Comparison of ENCODE assay signal across 8 cellular contexts in the genomic region with DNA sequence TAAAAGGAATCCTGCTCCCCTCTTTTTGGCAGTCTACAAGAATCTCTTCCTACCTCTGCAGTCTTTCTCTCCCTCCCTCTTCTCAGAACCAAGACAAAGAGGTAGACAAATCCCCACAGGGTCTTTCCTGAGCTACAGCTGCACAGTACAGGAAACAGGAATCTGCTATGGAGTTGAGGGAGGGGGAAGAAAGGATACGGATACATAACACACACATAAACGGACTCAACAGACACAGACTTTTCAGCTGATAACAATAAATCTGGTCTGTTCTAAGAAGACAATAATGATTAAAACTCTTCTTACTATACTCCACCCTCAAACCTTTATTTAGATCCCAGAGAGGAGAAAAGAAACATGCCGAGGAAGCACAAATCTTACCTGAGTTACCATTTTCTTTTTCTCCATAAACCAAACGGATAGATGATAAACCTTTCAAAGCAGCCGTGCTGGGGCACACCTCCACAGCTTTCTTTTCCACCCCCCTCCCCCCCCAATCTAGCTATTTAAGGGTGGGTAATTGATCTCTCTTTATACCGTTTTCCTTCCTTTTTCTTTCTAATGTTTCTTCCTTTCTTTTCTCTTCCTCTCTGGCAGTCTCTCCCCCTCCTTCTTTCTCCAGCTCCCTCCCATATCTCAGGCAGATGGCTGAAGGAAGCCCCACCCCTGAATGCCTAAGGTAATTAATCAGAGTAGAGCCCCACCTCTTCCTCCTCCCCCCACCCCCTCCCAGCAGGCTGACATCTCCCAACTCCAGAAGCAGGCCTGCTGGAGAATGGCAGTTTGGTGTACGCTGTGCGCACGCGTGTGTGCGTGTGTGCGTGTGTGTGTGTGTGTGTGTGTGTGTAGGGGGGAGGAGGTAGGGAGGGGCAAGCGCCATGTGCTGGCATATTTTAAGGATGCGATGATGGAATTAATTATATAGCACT.
DNase-seq lines count a peak whose midpoint lies in the region; ATAC-seq and TF ChIP-seq lines count a peak whose summit lies in the region.

No MANE protein-coding gene starts in this region.

- H3K4me3 ChIP-seq in mucosa of rectum (ENCODE audit: low read length in 2 of 2): peak overlapping the region; percentile 65 to 87

- DNase-seq in DMS79 (lab: John Stamatoyannopoulos, UW): peak; percentile 82
- DNase-seq in NCI-H128 (lab: John Stamatoyannopoulos, UW; ENCODE audit: unreplicated experiment): peak; percentile 53
- peak; percentile 99 for DNase-seq in fibroblast of gingiva (ENCODE audit: low read depth)
- DNase-seq in NOMO-1 treated with DMSO at 0.1 percent for 48 hours (lab: John Stamatoyannopoulos, UW; ENCODE audit: unreplicated experiment): no peak

- ATAC-seq in SK-N-SH treated with all-trans-retinoic acid at 6 μM for 48 hours (peak; percentile 78), HG03460 (IDR thresholded peaks at IDR 0.05; ENCODE audit: unreplicated experiment) (no peak), GM19452 (IDR thresholded peaks at IDR 0.05; ENCODE audit: unreplicated experiment) (no peak)

- H3K4me1 ChIP-seq in mucosa of rectum (ENCODE audit: control insufficient read depth in 2 of 2, insufficient read depth in 2 of 2, low read length in 2 of 2): peaks cover 5 to 36% of the 10 kb centered on the region in 2 donors

- H3K9me3 ChIP-seq in mucosa of rectum (ENCODE audit: control insufficient read depth in 2 of 2, low read length in 2 of 2): no peaks in the 10 kb centered on the region

- H3K27ac ChIP-seq in mucosa of rectum (ENCODE audit: low read depth in 2 of 2, low read length in 2 of 2): peak overlapping the region; percentile 72 to 76

- no peaks in the 10 kb centered on the region for H3K27me3 ChIP-seq in mucosa of rectum (ENCODE audit: control insufficient read depth in 2 of 2, insufficient read depth in 2 of 2, low read length in 2 of 2)

- no peaks in the 10 kb centered on the region for H3K36me3 ChIP-seq in mucosa of rectum (ENCODE audit: control insufficient read depth in 2 of 2, insufficient read depth in 2 of 2, low read length in 2 of 2)

- peak overlapping the region; percentile 74 for H3K9ac ChIP-seq in mucosa of rectum (ENCODE audit: low read depth in 1 of 2, low read length in 2 of 2)

TF ChIP-seq in SK-N-SH treated with all-trans-retinoic acid at 6 μM for 48 hours, 23 proteins besides CTCF, POLR2A, EP300 and RAD21 (continues in another document):
- TF ChIP-seq ZNF70 (CRISPR knock-in tag; IDR thresholded peaks at IDR 0.05): no peak
- TF ChIP-seq RARB (CRISPR knock-in tag; IDR thresholded peaks at IDR 0.05): 0 out of 2 replicates have a peak, but pooled peaks have one; percentile 41
- TF ChIP-seq, protein P1, sequence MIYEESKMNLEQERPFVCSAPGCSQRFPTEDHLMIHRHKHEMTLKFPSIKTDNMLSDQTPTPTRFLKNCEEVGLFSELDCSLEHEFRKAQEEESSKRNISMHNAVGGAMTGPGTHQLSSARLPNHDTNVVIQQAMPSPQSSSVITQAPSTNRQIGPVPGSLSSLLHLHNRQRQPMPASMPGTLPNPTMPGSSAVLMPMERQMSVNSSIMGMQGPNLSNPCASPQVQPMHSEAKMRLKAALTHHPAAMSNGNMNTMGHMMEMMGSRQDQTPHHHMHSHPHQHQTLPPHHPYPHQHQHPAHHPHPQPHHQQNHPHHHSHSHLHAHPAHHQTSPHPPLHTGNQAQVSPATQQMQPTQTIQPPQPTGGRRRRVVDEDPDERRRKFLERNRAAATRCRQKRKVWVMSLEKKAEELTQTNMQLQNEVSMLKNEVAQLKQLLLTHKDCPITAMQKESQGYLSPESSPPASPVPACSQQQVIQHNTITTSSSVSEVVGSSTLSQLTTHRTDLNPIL (CRISPR knock-in tag; IDR thresholded peaks at IDR 0.05; ENCODE audit: low read depth): no peak
- TF ChIP-seq, protein P2, sequence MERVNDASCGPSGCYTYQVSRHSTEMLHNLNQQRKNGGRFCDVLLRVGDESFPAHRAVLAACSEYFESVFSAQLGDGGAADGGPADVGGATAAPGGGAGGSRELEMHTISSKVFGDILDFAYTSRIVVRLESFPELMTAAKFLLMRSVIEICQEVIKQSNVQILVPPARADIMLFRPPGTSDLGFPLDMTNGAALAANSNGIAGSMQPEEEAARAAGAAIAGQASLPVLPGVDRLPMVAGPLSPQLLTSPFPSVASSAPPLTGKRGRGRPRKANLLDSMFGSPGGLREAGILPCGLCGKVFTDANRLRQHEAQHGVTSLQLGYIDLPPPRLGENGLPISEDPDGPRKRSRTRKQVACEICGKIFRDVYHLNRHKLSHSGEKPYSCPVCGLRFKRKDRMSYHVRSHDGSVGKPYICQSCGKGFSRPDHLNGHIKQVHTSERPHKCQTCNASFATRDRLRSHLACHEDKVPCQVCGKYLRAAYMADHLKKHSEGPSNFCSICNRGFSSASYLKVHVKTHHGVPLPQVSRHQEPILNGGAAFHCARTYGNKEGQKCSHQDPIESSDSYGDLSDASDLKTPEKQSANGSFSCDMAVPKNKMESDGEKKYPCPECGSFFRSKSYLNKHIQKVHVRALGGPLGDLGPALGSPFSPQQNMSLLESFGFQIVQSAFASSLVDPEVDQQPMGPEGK (CRISPR knock-in tag; IDR thresholded peaks at IDR 0.05; ENCODE audit: borderline replicate concordance): peak; percentile 49; the same call in 1 of the 2 replicates
- TF ChIP-seq, protein P3, sequence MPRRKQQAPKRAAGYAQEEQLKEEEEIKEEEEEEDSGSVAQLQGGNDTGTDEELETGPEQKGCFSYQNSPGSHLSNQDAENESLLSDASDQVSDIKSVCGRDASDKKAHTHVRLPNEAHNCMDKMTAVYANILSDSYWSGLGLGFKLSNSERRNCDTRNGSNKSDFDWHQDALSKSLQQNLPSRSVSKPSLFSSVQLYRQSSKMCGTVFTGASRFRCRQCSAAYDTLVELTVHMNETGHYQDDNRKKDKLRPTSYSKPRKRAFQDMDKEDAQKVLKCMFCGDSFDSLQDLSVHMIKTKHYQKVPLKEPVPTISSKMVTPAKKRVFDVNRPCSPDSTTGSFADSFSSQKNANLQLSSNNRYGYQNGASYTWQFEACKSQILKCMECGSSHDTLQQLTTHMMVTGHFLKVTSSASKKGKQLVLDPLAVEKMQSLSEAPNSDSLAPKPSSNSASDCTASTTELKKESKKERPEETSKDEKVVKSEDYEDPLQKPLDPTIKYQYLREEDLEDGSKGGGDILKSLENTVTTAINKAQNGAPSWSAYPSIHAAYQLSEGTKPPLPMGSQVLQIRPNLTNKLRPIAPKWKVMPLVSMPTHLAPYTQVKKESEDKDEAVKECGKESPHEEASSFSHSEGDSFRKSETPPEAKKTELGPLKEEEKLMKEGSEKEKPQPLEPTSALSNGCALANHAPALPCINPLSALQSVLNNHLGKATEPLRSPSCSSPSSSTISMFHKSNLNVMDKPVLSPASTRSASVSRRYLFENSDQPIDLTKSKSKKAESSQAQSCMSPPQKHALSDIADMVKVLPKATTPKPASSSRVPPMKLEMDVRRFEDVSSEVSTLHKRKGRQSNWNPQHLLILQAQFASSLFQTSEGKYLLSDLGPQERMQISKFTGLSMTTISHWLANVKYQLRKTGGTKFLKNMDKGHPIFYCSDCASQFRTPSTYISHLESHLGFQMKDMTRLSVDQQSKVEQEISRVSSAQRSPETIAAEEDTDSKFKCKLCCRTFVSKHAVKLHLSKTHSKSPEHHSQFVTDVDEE (CRISPR knock-in tag; IDR thresholded peaks at IDR 0.05): no peak
- TF ChIP-seq ZFP30 (CRISPR knock-in tag; IDR thresholded peaks at IDR 0.05): no peak
- TF ChIP-seq ZC3H10 (CRISPR knock-in tag; IDR thresholded peaks at IDR 0.05): no peak
- no peak for TF ChIP-seq TOX (CRISPR knock-in tag; IDR thresholded peaks at IDR 0.05; ENCODE audit: borderline replicate concordance)
- no peak for TF ChIP-seq ZNF8 (CRISPR knock-in tag; IDR thresholded peaks at IDR 0.05)
- TF ChIP-seq ISL1 (CRISPR knock-in tag; IDR thresholded peaks at IDR 0.05): 0 out of 2 replicates have a peak, but pooled peaks have one; percentile 6
- TF ChIP-seq PPARA (CRISPR knock-in tag; IDR thresholded peaks at IDR 0.05; ENCODE audit: borderline replicate concordance): no peak
- no peak for TF ChIP-seq ESRRG (CRISPR knock-in tag; IDR thresholded peaks at IDR 0.05)
- TF ChIP-seq ZFP3 (CRISPR knock-in tag; IDR thresholded peaks at IDR 0.05): no peak
- no peak for TF ChIP-seq CSDC2 (CRISPR knock-in tag; IDR thresholded peaks at IDR 0.05)
- TF ChIP-seq ZNF565 (CRISPR knock-in tag; conservative IDR thresholded peaks at IDR 0.05; ENCODE audit: low read depth): no peak
- TF ChIP-seq ARNTL (CRISPR knock-in tag; IDR thresholded peaks at IDR 0.05; ENCODE audit: borderline replicate concordance, low read depth): no peak
- TF ChIP-seq, protein P4, sequence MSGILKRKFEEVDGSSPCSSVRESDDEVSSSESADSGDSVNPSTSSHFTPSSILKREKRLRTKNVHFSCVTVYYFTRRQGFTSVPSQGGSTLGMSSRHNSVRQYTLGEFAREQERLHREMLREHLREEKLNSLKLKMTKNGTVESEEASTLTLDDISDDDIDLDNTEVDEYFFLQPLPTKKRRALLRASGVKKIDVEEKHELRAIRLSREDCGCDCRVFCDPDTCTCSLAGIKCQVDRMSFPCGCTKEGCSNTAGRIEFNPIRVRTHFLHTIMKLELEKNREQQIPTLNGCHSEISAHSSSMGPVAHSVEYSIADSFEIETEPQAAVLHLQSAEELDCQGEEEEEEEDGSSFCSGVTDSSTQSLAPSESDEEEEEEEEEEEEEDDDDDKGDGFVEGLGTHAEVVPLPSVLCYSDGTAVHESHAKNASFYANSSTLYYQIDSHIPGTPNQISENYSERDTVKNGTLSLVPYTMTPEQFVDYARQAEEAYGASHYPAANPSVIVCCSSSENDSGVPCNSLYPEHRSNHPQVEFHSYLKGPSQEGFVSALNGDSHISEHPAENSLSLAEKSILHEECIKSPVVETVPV (CRISPR knock-in tag; IDR thresholded peaks at IDR 0.05): no peak
- peak; percentile 72 for TF ChIP-seq TCF4 (CRISPR knock-in tag; IDR thresholded peaks at IDR 0.05; ENCODE audit: borderline replicate concordance)
- no peak for TF ChIP-seq GLIS3 (CRISPR knock-in tag; IDR thresholded peaks at IDR 0.05)
- no peak for TF ChIP-seq SNAI2 (CRISPR knock-in tag; IDR thresholded peaks at IDR 0.05)
- no peak for TF ChIP-seq OSR1 (CRISPR knock-in tag; IDR thresholded peaks at IDR 0.05)
